8 cellular contexts compared by ENCODE assay signal in genomic region chr19:43532571-43532961, GRCh38. TPM values are rescaled to one million over a fixed set of nuclear protein-coding genes. Genes with fewer than 3 reads are reported as not detected.
DNase-seq lines count a peak whose midpoint lies in the region; ATAC-seq and TF ChIP-seq lines count a peak whose summit lies in the region.

No MANE protein-coding gene starts in this region.

- no peaks in the 10 kb centered on the region for H3K79me2 ChIP-seq in DOHH2 (ENCODE audit: control insufficient read depth, low read length)

- peaks cover 16% of the 10 kb centered on the region for H3F3A ChIP-seq in DOHH2 (ENCODE audit: control insufficient read depth, insufficient read depth)

- peak overlapping the region; percentile 83 for H3K4me3 ChIP-seq in DOHH2 (ENCODE audit: low read length)

- H3K4me1 Mint-ChIP-seq in memory B cell (peaks cover 14% of the 10 kb centered on the region), type B pancreatic cell (ENCODE audit: unreplicated experiment) (peaks cover 4% of the 10 kb centered on the region)

- H3K27ac Mint-ChIP-seq in memory B cell (peak overlapping the region; percentile 85), type B pancreatic cell (peak overlapping the region; percentile 98)

- peaks cover 4% of the 10 kb centered on the region for H3K36me3 Mint-ChIP-seq in memory B cell
- peaks cover 9% of the 10 kb centered on the region for H3K36me3 Mint-ChIP-seq in type B pancreatic cell

- peak overlapping the region; percentile 79 for H3K27ac ChIP-seq in DOHH2 (ENCODE audit: low read depth, low read length)
- peak overlapping the region; percentile 98 for H3K27ac ChIP-seq in caudate nucleus (ENCODE audit: low read depth, low read length)

- H4K20me1 ChIP-seq in DOHH2 (ENCODE audit: control insufficient read depth, insufficient read depth, low read depth, low read length), result no peaks in the 10 kb centered on the region

- DNase-seq in H4 (ENCODE audit: low spot score) (peak; percentile 36), NCI-H748 treated with DMSO at 0.1 percent for 48 hours (lab: John Stamatoyannopoulos, UW) (peak; percentile 65), caudate nucleus (lab: John Stamatoyannopoulos, UW) (peak in 31 of 61 donors; percentile 26 to 88 (median 70)), memory B cell (ENCODE audit: low spot score in 2 of 2) (no peak), type B pancreatic cell (ENCODE audit: extremely low spot score, unreplicated experiment) (no peak)

- TF ChIP-seq CTCF in DOHH2 (IDR thresholded peaks at IDR 0.05; ENCODE audit: low read depth, low read length, poor library complexity, severe bottlenecking) (no peak), type B pancreatic cell (conservative IDR thresholded peaks at IDR 0.05) (no peak)

- peak; percentile 6 for ATAC-seq in memory B cell (ENCODE audit: low read depth)
- ATAC-seq in HG03280 (IDR thresholded peaks at IDR 0.05; ENCODE audit: unreplicated experiment), result no peak
- ATAC-seq in GM21825 (IDR thresholded peaks at IDR 0.05; ENCODE audit: unreplicated experiment), result no peak

- no peaks in the 10 kb centered on the region for H3K9me2 ChIP-seq in DOHH2 (replicated peaks; ENCODE audit: control insufficient read depth, low read length)

- H3K4me2 ChIP-seq in DOHH2 (ENCODE audit: low read length), result peak overlapping the region; percentile 94

- H3K4me1 ChIP-seq in DOHH2 (ENCODE audit: control insufficient read depth, low read length), result peaks cover 29% of the 10 kb centered on the region

- no peaks in the 10 kb centered on the region for H3K27me3 ChIP-seq in DOHH2 (ENCODE audit: control insufficient read depth, low read length)

- no peaks in the 10 kb centered on the region for H3K36me3 ChIP-seq in DOHH2 (ENCODE audit: control insufficient read depth, low read length)

- H3K9me3 ChIP-seq in DOHH2 (ENCODE audit: control insufficient read depth, insufficient read depth, low read length), result no peaks in the 10 kb centered on the region

- H3K4me3 Mint-ChIP-seq in memory B cell (peak overlapping the region; percentile 93), type B pancreatic cell (peak overlapping the region; percentile 94)

- H3K27me3 Mint-ChIP-seq in memory B cell (no peaks in the 10 kb centered on the region), type B pancreatic cell (no peaks in the 10 kb centered on the region)

- peaks cover 1% of the 10 kb centered on the region for H3K9me3 Mint-ChIP-seq in memory B cell
- H3K9me3 Mint-ChIP-seq in type B pancreatic cell, result no peaks in the 10 kb centered on the region

RNA-seq across cellular contexts. Expression of gene ZNF575, which starts 0.4 kb away (rescaled TPM):
- total RNA-seq in H4 (2014; rRNA removed; shearing (Covaris generic)), result not detected in 2 replicates
- 1.8 and 2.6 TPM in 2 replicates for total RNA-seq in type B pancreatic cell (ENCODE audit: low replicate concordance)

RNA-seq across cellular contexts. Expression of gene ETHE1, which starts 5.6 kb away (rescaled TPM):
- total RNA-seq in H4 (2014; rRNA removed; shearing (Covaris generic)), result 33.6 and 50.4 TPM in 2 replicates
- total RNA-seq in type B pancreatic cell (ENCODE audit: low replicate concordance), result 57.3 and 116 TPM in 2 replicates

RNA-seq across cellular contexts. Expression of gene PHLDB3, which starts 28.0 kb away (rescaled TPM):
- 1.3 and 2.1 TPM in 2 replicates for total RNA-seq in H4 (2014; rRNA removed; shearing (Covaris generic))
- total RNA-seq in type B pancreatic cell (ENCODE audit: low replicate concordance), result 37.9 and 114 TPM in 2 replicates

RNA-seq across cellular contexts. Expression of gene XRCC1, which starts 42.8 kb away (rescaled TPM):
- 29.2 and 31.0 TPM in 2 replicates for total RNA-seq in H4 (2014; rRNA removed; shearing (Covaris generic))
- 33.0 and 63.7 TPM in 2 replicates for total RNA-seq in type B pancreatic cell (ENCODE audit: low replicate concordance)

RNA-seq across cellular contexts. Expression of gene PINLYP, which starts 43.0 kb away (rescaled TPM):
- not detected in 2 replicates for total RNA-seq in H4 (2014; rRNA removed; shearing (Covaris generic))
- total RNA-seq in type B pancreatic cell (ENCODE audit: low replicate concordance), result 5.6 and 6.0 TPM in 2 replicates

Comparison
In these comparisons a context has a peak if more than half of its experiments do, and no peak if none do; other contexts are left out.
1. DNase-seq: peak in H4 (single experiment), NCI-H748 treated with DMSO at 0.1 percent for 48 hours (single experiment) and caudate nucleus (31 of 61); none in memory B cell (0 of 2) and type B pancreatic cell (single experiment).
2. RNA of gene PHLDB3, which starts 28.0 kb away (total RNA-seq): 37.9 to 114 TPM in type B pancreatic cell; 1.3 to 2.1 TPM in H4; every median in the first group is over 10 times any median in the second.